In the genomic region with DNA sequence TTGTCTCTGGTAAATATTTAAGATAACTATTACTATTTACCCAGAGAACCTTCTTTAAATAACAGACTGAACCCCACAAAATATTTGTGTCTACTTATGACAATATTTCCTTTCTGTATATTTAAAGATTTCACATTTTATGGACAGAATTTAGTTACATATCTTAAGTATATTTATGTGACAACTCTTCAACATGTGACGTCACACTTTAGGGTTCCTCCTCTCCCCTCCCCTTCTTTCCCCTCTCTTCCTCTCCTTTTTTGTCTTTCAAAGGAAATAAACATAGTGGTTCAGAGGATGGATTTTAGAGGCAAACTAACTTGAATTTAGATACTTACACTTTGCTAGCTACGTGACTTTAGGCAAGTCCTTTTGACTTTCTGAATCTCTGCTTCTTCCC, we compare ENCODE assay signal across 21 cellular contexts.
A peak's percentile ranks its signal among the peaks of the same experiment; 100 is the strongest.
DNase-seq lines count a peak whose midpoint lies in the region; ATAC-seq, FAIRE-seq and TF ChIP-seq lines count a peak whose summit lies in the region.
"Had no signal": no experiment of that assay in that cellular context is flagged by ENCODE, and none has a peak within 500 bp of the region (broad histone marks: within the 10 kb centered on the region; RNA-seq: fewer than 3 reads in every experiment).

No MANE protein-coding gene starts in this region.

- FAIRE-seq in G401.6 (lab: Jason Lieb, UNC) (peak; percentile 21), K562 (lab: Jason Lieb, UNC) (no peak)
- FAIRE-seq: A549, D721Med, GM12878, GM12892, GM18507 had no signal

- no peaks in the 10 kb centered on the region for H3F3A ChIP-seq in SK-N-SH (replicated peaks; ENCODE audit: insufficient read depth)

- TF ChIP-seq RAD21 in SK-N-SH (IDR thresholded peaks at IDR 0.05; ENCODE audit: low read length) (no peak), K562 (CRISPR knock-in tag; conservative IDR thresholded peaks at IDR 0.05 in 1 of 2, IDR thresholded peaks at IDR 0.05 in 1 of 2) (no peak)

- CTCF ChIA-PET in SK-N-SH (lab: Yijun Ruan, JAX) (no interaction called here), K562 (lab: Yijun Ruan, JAX; ENCODE audit: low intra/inter-chr PET ratio) (no interaction called here)

- in situ Hi-C loops in K562 (cut with MboI): no loop called here

- no peaks in the 10 kb centered on the region for H3K9me1 ChIP-seq in K562 (ENCODE audit: control insufficient read depth, insufficient read depth, low read length)

- DNase-seq in SK-N-SH: no peak
- DNase-seq in K562 (ENCODE audit: extremely low read depth in 1 of 4, low spot score in 3 of 4): no peak
- no peak for DNase-seq in NOMO-1 treated with DMSO at 0.1 percent for 48 hours (lab: John Stamatoyannopoulos, UW; ENCODE audit: unreplicated experiment)
- DNase-seq: AML-193; Caco-2; Calu3; CD4-positive, alpha-beta T cell; CD8-positive, alpha-beta T cell; DMS79 treated with DMSO at 0.1 percent for 48 hours; GDM1 had no signal

- H3K4me3 ChIP-seq in SK-N-SH (ENCODE audit: low read depth in 2 of 2, low read length in 1 of 2) (no peak overlapping the region), K562 (no peak overlapping the region)
- H3K4me3 ChIP-seq: A549; BLaER1 treated with 17β-estradiol and CSF1 and Interleukin-3, amounts not matched to agents 10 nM and 100 nM; GM12878 had no signal

- 80% methylated on average over 2 of the region's 2 CpGs for WGBS in SK-N-SH (ENCODE audit: low lambda C conversion rate)
- 6% methylated on average over 2 of the region's 2 CpGs for WGBS in K562 (ENCODE audit: insufficient coverage, low coverage, missing lambda C conversion rate)

- TF ChIP-seq POLR2A in K562 (conservative IDR thresholded peaks at IDR 0.05): no peak

- H3K9me2 ChIP-seq in SK-N-SH: peaks cover 5% of the 10 kb centered on the region; the same call in 1 of the 2 replicates

- BruUV-seq in K562 (replicated peaks; lab: Mats Ljungman, UMichigan): no TSS peak

- H3K9me3 ChIP-seq in SK-N-SH (no peaks in the 10 kb centered on the region; the same call in 1 of the 2 replicates), K562 (replicated peaks; ENCODE audit: control insufficient read depth, insufficient read depth, low read depth, low read length) (no peaks in the 10 kb centered on the region)
- H3K9me3 ChIP-seq: A549; BLaER1 treated with 17β-estradiol and CSF1 and Interleukin-3, amounts not matched to agents 10 nM and 100 nM; Caco-2 had no signal

- intact Hi-C loops in K562 (cut with micrococcal nuclease): no loop called here

- H3K79me2 ChIP-seq in SK-N-SH (ENCODE audit: insufficient read depth) (no peaks in the 10 kb centered on the region), K562 (ENCODE audit: control insufficient read depth, insufficient read depth, low read length) (no peaks in the 10 kb centered on the region)

- H3K4me1 ChIP-seq in SK-N-SH (ENCODE audit: control insufficient read depth in 1 of 2, insufficient read depth in 2 of 2, low read depth in 1 of 2, low read length in 1 of 2) (no peaks in the 10 kb centered on the region), K562 (replicated peaks in 1 of 2; ENCODE audit: control insufficient read depth in 2 of 2, insufficient read depth in 2 of 2, low read length in 2 of 2) (no peaks in the 10 kb centered on the region)
- H3K4me1 ChIP-seq: A549, Caco-2 had no signal

- H3K9ac ChIP-seq in SK-N-SH (no peak overlapping the region), K562 (ENCODE audit: insufficient read depth in 1 of 2, low read depth in 2 of 2, low read length in 2 of 2) (no peak overlapping the region)
- H3K9ac ChIP-seq: BLaER1 treated with 17β-estradiol and CSF1 and Interleukin-3, amounts not matched to agents 10 nM and 100 nM had no signal

- no peak overlapping the region for H3K4me2 ChIP-seq in SK-N-SH
- no peak overlapping the region for H3K4me2 ChIP-seq in K562 (ENCODE audit: insufficient read depth, low read length)
- H3K4me2 ChIP-seq: A549; BLaER1 treated with 17β-estradiol and CSF1 and Interleukin-3, amounts not matched to agents 10 nM and 100 nM had no signal

- TF ChIP-seq CTCF in SK-N-SH (IDR thresholded peaks at IDR 0.05) (no peak), K562 (IDR thresholded peaks at IDR 0.05 in 2 of 3, conservative IDR thresholded peaks at IDR 0.05 in 1 of 3; ENCODE audit: insufficient read depth in 2 of 3, low read depth in 1 of 3, low read length in 3 of 3) (no peak)

- ATAC-seq in SK-N-SH treated with all-trans-retinoic acid at 6 μM for 48 hours (no peak), K562 (no peak), HG03025 (IDR thresholded peaks at IDR 0.05; ENCODE audit: low FRiP score, unreplicated experiment) (no peak)
- ATAC-seq: A549; CD8-positive, alpha-beta T cell had no signal

- TF ChIP-seq EP300 in SK-N-SH (IDR thresholded peaks at IDR 0.05; ENCODE audit: borderline replicate concordance in 1 of 2, low read depth in 1 of 2, low read length in 1 of 2) (no peak), K562 (IDR thresholded peaks at IDR 0.05; ENCODE audit: low read length) (no peak)

- no peak overlapping the region for H3K27ac ChIP-seq in SK-N-SH (ENCODE audit: low read depth in 2 of 2, low read length in 1 of 2)
- H3K27ac ChIP-seq in K562 (ENCODE audit: extremely low read depth, low read depth, low read length): no peak overlapping the region
- H3K27ac ChIP-seq: 22Rv1; A549; BLaER1 treated with 17β-estradiol and CSF1 and Interleukin-3, amounts not matched to agents 10 nM and 100 nM; C4-2B had no signal

- H4K20me1 ChIP-seq in SK-N-SH (ENCODE audit: insufficient read depth) (no peaks in the 10 kb centered on the region), K562 (replicated peaks; ENCODE audit: control insufficient read depth, insufficient read depth, low read length) (no peaks in the 10 kb centered on the region)
- H4K20me1 ChIP-seq: BLaER1 treated with 17β-estradiol and CSF1 and Interleukin-3, amounts not matched to agents 10 nM and 100 nM had no signal

- POLR2A ChIA-PET in SK-N-SH (lab: Yijun Ruan, JAX) (no interaction called here), K562 (lab: Yijun Ruan, JAX) (no interaction called here)

- H2AFZ ChIP-seq in SK-N-SH (ENCODE audit: low read depth): 0 out of 2 replicates have a peak overlapping the region, but pooled peaks have one; percentile 58
- H2AFZ ChIP-seq in K562 (ENCODE audit: low read depth, low read length): no peak overlapping the region

- H3K36me3 ChIP-seq in SK-N-SH (replicated peaks in 1 of 2; ENCODE audit: control insufficient read depth in 1 of 2, insufficient read depth in 2 of 2, low read length in 1 of 2): no peaks in the 10 kb centered on the region
- H3K36me3 ChIP-seq in K562 (ENCODE audit: control insufficient read depth, insufficient read depth, low read length): no peaks in the 10 kb centered on the region
- H3K36me3 ChIP-seq: BLaER1 treated with 17β-estradiol and CSF1 and Interleukin-3, amounts not matched to agents 10 nM and 100 nM had no signal

- H3K27me3 ChIP-seq in SK-N-SH (ENCODE audit: insufficient read depth) (no peaks in the 10 kb centered on the region), K562 (ENCODE audit: control insufficient read depth in 2 of 2, insufficient read depth in 2 of 2, low read length in 2 of 2) (no peaks in the 10 kb centered on the region)
- H3K27me3 ChIP-seq: BLaER1 treated with 17β-estradiol and CSF1 and Interleukin-3, amounts not matched to agents 10 nM and 100 nM had no signal

TF ChIP-seq in SK-N-SH, 30 proteins besides CTCF, POLR2A, EP300 and RAD21 (continues in another document):
- TF ChIP-seq RCOR1 (IDR thresholded peaks at IDR 0.05; ENCODE audit: low read length) (no peak), IRF3 (IDR thresholded peaks at IDR 0.05; ENCODE audit: low read depth, low read length) (no peak)

TF ChIP-seq in SK-N-SH treated with all-trans-retinoic acid at 6 μM for 48 hours, 23 proteins besides CTCF, POLR2A, EP300 and RAD21 (continues in another document):
- TF ChIP-seq TCF4 (CRISPR knock-in tag; IDR thresholded peaks at IDR 0.05; ENCODE audit: borderline replicate concordance): no peak
- no peak for TF ChIP-seq SNAI2 (CRISPR knock-in tag; IDR thresholded peaks at IDR 0.05)

TF ChIP-seq in K562, 482 proteins besides CTCF, POLR2A, EP300 and RAD21:
- no peak for TF ChIP-seq ZZZ3 (IDR thresholded peaks at IDR 0.05)
- no peak for TF ChIP-seq ATF1 (CRISPR knock-in tag; IDR thresholded peaks at IDR 0.05)
- TF ChIP-seq ATF1 (tag; IDR thresholded peaks at IDR 0.05): peak; percentile 43; the same call in 1 of the 2 replicates
